Comparison of ENCODE assay signal across 9 cellular contexts in the genomic region with DNA sequence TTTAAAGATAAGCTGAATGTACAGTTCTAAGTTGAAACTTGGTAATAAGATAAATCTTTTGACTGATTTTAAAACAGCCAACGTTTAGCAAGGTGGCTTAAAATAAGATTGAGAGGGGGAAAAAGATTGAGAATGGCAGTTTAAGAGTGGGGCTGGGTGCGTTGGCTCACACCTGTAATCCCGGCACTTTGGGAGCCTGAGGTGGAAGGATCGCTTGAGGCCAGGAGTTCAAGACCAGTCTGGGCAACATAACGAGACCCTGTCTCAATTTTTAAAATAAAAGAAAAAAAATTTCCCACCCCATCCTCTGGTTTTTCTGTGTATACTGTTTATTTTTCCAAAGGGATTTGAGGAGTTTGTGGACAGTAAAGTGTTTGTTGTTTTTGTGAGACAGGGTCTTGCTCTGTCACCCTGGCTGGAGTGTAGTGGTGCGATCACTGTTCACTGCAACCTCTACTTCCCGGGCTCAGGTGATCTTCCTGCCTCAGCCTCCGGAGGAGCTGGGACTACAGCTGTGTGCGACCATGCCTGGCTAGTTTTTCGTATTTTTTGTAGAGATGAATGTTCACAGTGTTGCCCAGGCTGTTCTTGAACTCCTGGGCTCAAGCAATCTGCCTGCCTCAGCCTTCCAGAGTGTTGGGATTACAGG. TPM values are rescaled to one million over a fixed set of nuclear protein-coding genes. Genes with fewer than 3 reads are reported as not detected.
A peak's percentile ranks its signal among the peaks of the same experiment; 100 is the strongest.
DNase-seq lines count a peak whose midpoint lies in the region; ATAC-seq and TF ChIP-seq lines count a peak whose summit lies in the region.
"Had no signal": no experiment of that assay in that cellular context is flagged by ENCODE, and none has a peak within 500 bp of the region (broad histone marks: within the 10 kb centered on the region; RNA-seq: fewer than 3 reads in every experiment).

No MANE protein-coding gene starts in this region.

- H3K4me3 Mint-ChIP-seq in dendritic cell treated with granulocyte-macrophage colony-stimulating factor and Interleukin-4, amounts not matched to agents 40 ng/mL and 50 ng/mL, for 4 days: no peak overlapping the region

- H3F3A ChIP-seq in Loucy (ENCODE audit: low read depth): no peaks in the 10 kb centered on the region
- no peaks in the 10 kb centered on the region for H3F3A ChIP-seq in neural cell (ENCODE audit: insufficient read depth, low read length, poor library complexity, severe bottlenecking)

- peak overlapping the region; percentile 86 for H3K4me3 ChIP-seq in Loucy (ENCODE audit: low read length, poor library complexity, severe bottlenecking)
- peak overlapping the region; percentile 90 for H3K4me3 ChIP-seq in neural cell (ENCODE audit: low read length)

- H2AFZ ChIP-seq in Loucy (ENCODE audit: low read length) (no peak overlapping the region), neural cell (ENCODE audit: low read depth, low read length) (no peak overlapping the region)

- H3K4me2 ChIP-seq in Loucy (ENCODE audit: low read depth, low read length, poor library complexity, severe bottlenecking) (peak overlapping the region; percentile 89), neural cell (ENCODE audit: low read length) (peak overlapping the region; percentile 65)

- peak overlapping the region; percentile 99 for H3K27ac ChIP-seq in C4-2B
- no peak overlapping the region for H3K27ac ChIP-seq in neural cell (ENCODE audit: low read length)
- H3K27ac ChIP-seq: neutrophil had no signal

- no peak for TF ChIP-seq CTCF in C4-2B (conservative IDR thresholded peaks at IDR 0.05)
- no peak for TF ChIP-seq CTCF in Loucy (conservative IDR thresholded peaks at IDR 0.05; ENCODE audit: low read length)
- no peak for TF ChIP-seq CTCF in neural cell (IDR thresholded peaks at IDR 0.05; ENCODE audit: poor library complexity, severe bottlenecking)

- H3K4me1 Mint-ChIP-seq in dendritic cell treated with granulocyte-macrophage colony-stimulating factor and Interleukin-4, amounts not matched to agents 40 ng/mL and 50 ng/mL, for 4 days (ENCODE audit: low read depth): peaks cover 44% of the 10 kb centered on the region

- peaks cover 75% of the 10 kb centered on the region for H3K79me2 ChIP-seq in Loucy (ENCODE audit: insufficient read depth, low read length)
- peaks cover 61% of the 10 kb centered on the region for H3K79me2 ChIP-seq in neural cell (replicated peaks; ENCODE audit: insufficient read depth, low read length)

- H3K9me3 ChIP-seq in Loucy (ENCODE audit: insufficient read depth, low read depth, low read length): no peaks in the 10 kb centered on the region
- H3K9me3 ChIP-seq in neural cell (ENCODE audit: low read length): no peaks in the 10 kb centered on the region
- H3K9me3 ChIP-seq: neutrophil had no signal

- intact Hi-C loops in dendritic cell treated with granulocyte-macrophage colony-stimulating factor and Interleukin-4, amounts not matched to agents 40 ng/mL and 50 ng/mL, for 4 days (cut with micrococcal nuclease): loop anchor here (5.0 kb wide), 1 partner anchor 40 kb away; no protein-coding TSS in a partner anchor

- H3K4me1 ChIP-seq in Loucy (ENCODE audit: insufficient read depth, low read length, poor library complexity, severe bottlenecking): peaks cover 37% of the 10 kb centered on the region

- peak overlapping the region; percentile 85 for H3K9ac ChIP-seq in Loucy (ENCODE audit: low read depth, low read length, poor library complexity, severe bottlenecking)
- H3K9ac ChIP-seq in neural cell (ENCODE audit: low read length): no peak overlapping the region

- DNase-seq in T1000 (lab: John Stamatoyannopoulos, UW): no peak
- no peak for DNase-seq in SW 1271 (lab: John Stamatoyannopoulos, UW)

- peaks cover 21% of the 10 kb centered on the region for H3K36me3 Mint-ChIP-seq in dendritic cell treated with granulocyte-macrophage colony-stimulating factor and Interleukin-4, amounts not matched to agents 40 ng/mL and 50 ng/mL, for 4 days (ENCODE audit: low read depth)

- no peak for TF ChIP-seq EP300 in neural cell (conservative IDR thresholded peaks at IDR 0.05; ENCODE audit: poor library complexity, severe bottlenecking)

- H4K20me1 ChIP-seq in Loucy (ENCODE audit: insufficient read depth, low read length, poor library complexity, severe bottlenecking): peaks cover 66% of the 10 kb centered on the region
- H4K20me1 ChIP-seq in neural cell (ENCODE audit: insufficient read depth): peaks cover 10% of the 10 kb centered on the region

- H3K27me3 ChIP-seq in Loucy (ENCODE audit: insufficient read depth, low read length, poor library complexity, severe bottlenecking) (no peaks in the 10 kb centered on the region), neural cell (ENCODE audit: insufficient read depth, low read depth, low read length) (no peaks in the 10 kb centered on the region)

- peak overlapping the region; percentile 100 for H3K27ac Mint-ChIP-seq in dendritic cell treated with granulocyte-macrophage colony-stimulating factor and Interleukin-4, amounts not matched to agents 40 ng/mL and 50 ng/mL, for 4 days

- H3K9me3 Mint-ChIP-seq in dendritic cell treated with granulocyte-macrophage colony-stimulating factor and Interleukin-4, amounts not matched to agents 40 ng/mL and 50 ng/mL, for 4 days: no peaks in the 10 kb centered on the region

- no peaks in the 10 kb centered on the region for H3K36me3 ChIP-seq in Loucy (ENCODE audit: insufficient read depth, low read length)
- no peaks in the 10 kb centered on the region for H3K36me3 ChIP-seq in neural cell (ENCODE audit: insufficient read depth, low read length)
- H3K36me3 ChIP-seq: neutrophil had no signal

- no peak for TF ChIP-seq RAD21 in neural cell (conservative IDR thresholded peaks at IDR 0.05)

- H3K27me3 Mint-ChIP-seq in dendritic cell treated with granulocyte-macrophage colony-stimulating factor and Interleukin-4, amounts not matched to agents 40 ng/mL and 50 ng/mL, for 4 days: no peaks in the 10 kb centered on the region

- no peaks in the 10 kb centered on the region for H3K9me2 ChIP-seq in Loucy (replicated peaks; ENCODE audit: low read depth, low read length)
- no peaks in the 10 kb centered on the region for H3K9me2 ChIP-seq in neural cell (ENCODE audit: insufficient read depth, low read length)

- ATAC-seq in GM18498 (IDR thresholded peaks at IDR 0.05; ENCODE audit: unreplicated experiment): no peak
- no peak for ATAC-seq in HG03442 (IDR thresholded peaks at IDR 0.05; ENCODE audit: unreplicated experiment)

TF ChIP-seq in neural cell, 6 proteins besides CTCF, POLR2A, EP300 and RAD21:
- no peak for TF ChIP-seq TAF1 (IDR thresholded peaks at IDR 0.05; ENCODE audit: low read depth)
- no peak for TF ChIP-seq EZH2 (IDR thresholded peaks at IDR 0.05; ENCODE audit: borderline replicate concordance, insufficient read depth, low read length, poor library complexity, severe bottlenecking)
- no peak for TF ChIP-seq SMC3 (conservative IDR thresholded peaks at IDR 0.05; ENCODE audit: poor library complexity)
- TF ChIP-seq MXI1 (conservative IDR thresholded peaks at IDR 0.05; ENCODE audit: poor library complexity, severe bottlenecking): no peak
- TF ChIP-seq, protein P1, sequence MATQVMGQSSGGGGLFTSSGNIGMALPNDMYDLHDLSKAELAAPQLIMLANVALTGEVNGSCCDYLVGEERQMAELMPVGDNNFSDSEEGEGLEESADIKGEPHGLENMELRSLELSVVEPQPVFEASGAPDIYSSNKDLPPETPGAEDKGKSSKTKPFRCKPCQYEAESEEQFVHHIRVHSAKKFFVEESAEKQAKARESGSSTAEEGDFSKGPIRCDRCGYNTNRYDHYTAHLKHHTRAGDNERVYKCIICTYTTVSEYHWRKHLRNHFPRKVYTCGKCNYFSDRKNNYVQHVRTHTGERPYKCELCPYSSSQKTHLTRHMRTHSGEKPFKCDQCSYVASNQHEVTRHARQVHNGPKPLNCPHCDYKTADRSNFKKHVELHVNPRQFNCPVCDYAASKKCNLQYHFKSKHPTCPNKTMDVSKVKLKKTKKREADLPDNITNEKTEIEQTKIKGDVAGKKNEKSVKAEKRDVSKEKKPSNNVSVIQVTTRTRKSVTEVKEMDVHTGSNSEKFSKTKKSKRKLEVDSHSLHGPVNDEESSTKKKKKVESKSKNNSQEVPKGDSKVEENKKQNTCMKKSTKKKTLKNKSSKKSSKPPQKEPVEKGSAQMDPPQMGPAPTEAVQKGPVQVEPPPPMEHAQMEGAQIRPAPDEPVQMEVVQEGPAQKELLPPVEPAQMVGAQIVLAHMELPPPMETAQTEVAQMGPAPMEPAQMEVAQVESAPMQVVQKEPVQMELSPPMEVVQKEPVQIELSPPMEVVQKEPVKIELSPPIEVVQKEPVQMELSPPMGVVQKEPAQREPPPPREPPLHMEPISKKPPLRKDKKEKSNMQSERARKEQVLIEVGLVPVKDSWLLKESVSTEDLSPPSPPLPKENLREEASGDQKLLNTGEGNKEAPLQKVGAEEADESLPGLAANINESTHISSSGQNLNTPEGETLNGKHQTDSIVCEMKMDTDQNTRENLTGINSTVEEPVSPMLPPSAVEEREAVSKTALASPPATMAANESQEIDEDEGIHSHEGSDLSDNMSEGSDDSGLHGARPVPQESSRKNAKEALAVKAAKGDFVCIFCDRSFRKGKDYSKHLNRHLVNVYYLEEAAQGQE (IDR thresholded peaks at IDR 0.05; ENCODE audit: borderline replicate concordance): no peak
- no peak for TF ChIP-seq POLR2AphosphoS5 (IDR thresholded peaks at IDR 0.05)
TF ChIP-seq in neural cell: peak in this region for 0.

RNA-seq across cellular contexts. Expression of a gene that starts 3.0 kb away (rescaled TPM):
- polyA plus RNA-seq in neural cell: 127 and 140 TPM in 2 replicates
- polyA minus RNA-seq in neural cell: 290 and 298 TPM in 2 replicates

RNA-seq across cellular contexts. Expression of a gene that starts 50.4 kb away (rescaled TPM):
- polyA plus RNA-seq in neural cell: 30.1 and 30.3 TPM in 2 replicates
- polyA minus RNA-seq in neural cell: 55.3 and 68.0 TPM in 2 replicates
